Comparison of ENCODE assay signal across 8 cellular contexts in genomic region chr4:70544279-70544870, GRCh38. TPM values are rescaled to one million over a fixed set of nuclear protein-coding genes. Genes with fewer than 3 reads are reported as not detected.
A peak's percentile ranks its signal among the peaks of the same experiment; 100 is the strongest.
DNase-seq lines count a peak whose midpoint lies in the region; ATAC-seq and TF ChIP-seq lines count a peak whose summit lies in the region.

No MANE protein-coding gene starts in this region.

- H3K4me1 ChIP-seq in upper lobe of right lung (no peaks in the 10 kb centered on the region), gastroesophageal sphincter (no peaks in the 10 kb centered on the region), upper lobe of left lung (no peaks in the 10 kb centered on the region)

- H3K27ac ChIP-seq in AG04450 (ENCODE audit: low read depth, low read length) (no peak overlapping the region), upper lobe of right lung (no peak overlapping the region), gastroesophageal sphincter (no peak overlapping the region), substantia nigra (ENCODE audit: low read depth, low read length, poor library complexity, severe bottlenecking) (no peak overlapping the region), upper lobe of left lung (no peak overlapping the region)

- H3K4me3 ChIP-seq in AG04450 (ENCODE audit: low read depth, low read length) = no peak overlapping the region
- H3K4me3 ChIP-seq in choroid plexus epithelial cell (ENCODE audit: low read depth, low read length) = no peak overlapping the region
- H3K4me3 ChIP-seq in upper lobe of right lung = no peak overlapping the region
- no peak overlapping the region for H3K4me3 ChIP-seq in gastroesophageal sphincter
- no peak overlapping the region for H3K4me3 ChIP-seq in upper lobe of left lung

- no peaks in the 10 kb centered on the region for H3K36me3 ChIP-seq in upper lobe of right lung
- no peaks in the 10 kb centered on the region for H3K36me3 ChIP-seq in gastroesophageal sphincter
- no peaks in the 10 kb centered on the region for H3K36me3 ChIP-seq in upper lobe of left lung

- ATAC-seq in GM18870 (IDR thresholded peaks at IDR 0.05; ENCODE audit: unreplicated experiment) (peak; percentile 74), upper lobe of right lung (no peak), gastroesophageal sphincter (no peak), upper lobe of left lung (ENCODE audit: low FRiP score in 2 of 2) (no peak)

- TF ChIP-seq EP300 in gastroesophageal sphincter (IDR thresholded peaks at IDR 0.05) = no peak
- TF ChIP-seq EP300 in upper lobe of left lung (IDR thresholded peaks at IDR 0.05) = no peak

- no peak for TF ChIP-seq POLR2A in gastroesophageal sphincter (IDR thresholded peaks at IDR 0.05)
- TF ChIP-seq POLR2A in upper lobe of left lung (IDR thresholded peaks at IDR 0.05) = no peak

- POLR2A ChIA-PET in AG04450 (lab: Yijun Ruan, JAX) = no interaction called here

- no peak for DNase-seq in AG04450 (ENCODE audit: low read depth, low spot score)
- peak; percentile 1 for DNase-seq in KBM-7
- DNase-seq in choroid plexus epithelial cell (ENCODE audit: low read depth) = peak; percentile 56
- no peak for DNase-seq in upper lobe of right lung
- no peak for DNase-seq in substantia nigra (lab: John Stamatoyannopoulos, UW)
- DNase-seq in upper lobe of left lung = no peak

- intact Hi-C loops in upper lobe of right lung (cut with DNase I) = no loop called here

- in situ Hi-C loops in KBM-7 (cut with MboI; ENCODE audit: low pct_unique_long_range_greater_than_20kb, low sequenced_read_pairs) = no loop called here

- no peaks in the 10 kb centered on the region for H3K9me3 ChIP-seq in AG04450 (ENCODE audit: control insufficient read depth, insufficient read depth, low read length)
- H3K9me3 ChIP-seq in upper lobe of right lung = no peaks in the 10 kb centered on the region
- no peaks in the 10 kb centered on the region for H3K9me3 ChIP-seq in gastroesophageal sphincter
- no peaks in the 10 kb centered on the region for H3K9me3 ChIP-seq in upper lobe of left lung

- TF ChIP-seq CTCF in AG04450 (IDR thresholded peaks at IDR 0.05; ENCODE audit: low read depth, low read length) (peak; percentile 75), choroid plexus epithelial cell (conservative IDR thresholded peaks at IDR 0.05; ENCODE audit: low read depth, low read length) (peak; percentile 72), upper lobe of right lung (IDR thresholded peaks at IDR 0.05) (peak; percentile 44), gastroesophageal sphincter (IDR thresholded peaks at IDR 0.05) (peak in 1 of 4 experiments; percentile 24), upper lobe of left lung (IDR thresholded peaks at IDR 0.05) (peak in 2 of 6 experiments; percentile 7 to 9)

- CTCF ChIA-PET in AG04450 (lab: Charles Lee) = no interaction called here

- H3K27me3 ChIP-seq in AG04450 (ENCODE audit: control insufficient read depth, insufficient read depth, low read length) (no peaks in the 10 kb centered on the region), upper lobe of right lung (no peaks in the 10 kb centered on the region), gastroesophageal sphincter (no peaks in the 10 kb centered on the region), upper lobe of left lung (no peaks in the 10 kb centered on the region)

RNA-seq across cellular contexts. Expression of gene AMTN, which starts 26.0 kb away (rescaled TPM):
- polyA plus RNA-seq in AG04450 (2011; rRNA removed) = not detected in 2 replicates
- not detected in 2 replicates for polyA minus RNA-seq in AG04450 (2011; rRNA and poly(A)+ RNA removed)
- total RNA-seq in upper lobe of right lung = not detected
- total RNA-seq in gastroesophageal sphincter = 1 to 10 TPM in 1 of 4 donors, not detected in 3; 1.2 TPM
- total RNA-seq in upper lobe of left lung = not detected

RNA-seq across cellular contexts. Expression of gene AMBN, which starts 47.7 kb away (rescaled TPM):
- polyA plus RNA-seq in AG04450 (2011; rRNA removed) = not detected in 2 replicates
- not detected in 2 replicates for polyA minus RNA-seq in AG04450 (2011; rRNA and poly(A)+ RNA removed)
- not detected for total RNA-seq in upper lobe of right lung
- total RNA-seq in gastroesophageal sphincter = not detected
- not detected for total RNA-seq in upper lobe of left lung

Comparison
In these comparisons a context has a peak if more than half of its experiments do, and no peak if none do; other contexts are left out.
1. DNase-seq: peak in KBM-7 (single experiment) and choroid plexus epithelial cell (single experiment); none in AG04450 (single experiment), upper lobe of right lung (single experiment), substantia nigra (0 of 49) and upper lobe of left lung (0 of 2).